15 cellular contexts compared by ENCODE assay signal in genomic region chr6:93550551-93551276, GRCh38.
DNase-seq lines count a peak whose midpoint lies in the region; TF ChIP-seq lines count a peak whose summit lies in the region.
"Had no signal": no experiment of that assay in that cellular context is flagged by ENCODE, and none has a peak within 500 bp of the region (broad histone marks: within the 10 kb centered on the region; RNA-seq: fewer than 3 reads in every experiment).

No MANE protein-coding gene starts in this region.

- H3K4me3 ChIP-seq in SJCRH30 (no peak overlapping the region), dorsolateral prefrontal cortex (no peak overlapping the region), mesendoderm (ENCODE audit: low read length) (no peak overlapping the region)
- H3K4me3 ChIP-seq: BLaER1 treated with 17β-estradiol and CSF1 and Interleukin-3, amounts not matched to agents 10 nM and 100 nM; mucosa of descending colon; tibial nerve had no signal

- no peak overlapping the region for H2AK5ac ChIP-seq in mesendoderm (ENCODE audit: low read length)

- H2BK120ac ChIP-seq in mesendoderm (ENCODE audit: low read depth, low read length), result no peak overlapping the region

- intact Hi-C loops in dorsolateral prefrontal cortex (cut with DNase I), result no loop called here

- H3K79me1 ChIP-seq in mesendoderm (ENCODE audit: low read length), result no peaks in the 10 kb centered on the region

- H3K27me3 ChIP-seq in SJCRH30 (no peaks in the 10 kb centered on the region), dorsolateral prefrontal cortex (no peaks in the 10 kb centered on the region), mesendoderm (ENCODE audit: insufficient read depth, low read length, poor library complexity) (no peaks in the 10 kb centered on the region)
- H3K27me3 ChIP-seq: BLaER1 treated with 17β-estradiol and CSF1 and Interleukin-3, amounts not matched to agents 10 nM and 100 nM; tibial nerve had no signal

- 0 out of 2 replicates have a peak, but pooled peaks cover 5% of the 10 kb centered on the region for H3K9me3 ChIP-seq in SJCRH30 (replicated peaks)
- H3K9me3 ChIP-seq: BLaER1 treated with 17β-estradiol and CSF1 and Interleukin-3, amounts not matched to agents 10 nM and 100 nM; mucosa of descending colon; tibial nerve had no signal

- H3K27ac ChIP-seq in SJCRH30 (peak overlapping the region; percentile 91), dorsolateral prefrontal cortex (no peak overlapping the region), mesendoderm (ENCODE audit: low read depth, low read length) (no peak overlapping the region)
- H3K27ac ChIP-seq: BLaER1 treated with 17β-estradiol and CSF1 and Interleukin-3, amounts not matched to agents 10 nM and 100 nM; tibial nerve had no signal

- H3K18ac ChIP-seq in mesendoderm (ENCODE audit: low read length), result no peak overlapping the region

- no peak overlapping the region for H2BK15ac ChIP-seq in mesendoderm (replicated peaks; ENCODE audit: low read depth)

- no peak overlapping the region for H3K9ac ChIP-seq in mesendoderm (ENCODE audit: low read length)
- H3K9ac ChIP-seq: BLaER1 treated with 17β-estradiol and CSF1 and Interleukin-3, amounts not matched to agents 10 nM and 100 nM had no signal

- no peak overlapping the region for H3K4me2 ChIP-seq in mesendoderm (ENCODE audit: low read length)

- no peak overlapping the region for H3K56ac ChIP-seq in mesendoderm (ENCODE audit: low read length)

- no peak overlapping the region for H2BK5ac ChIP-seq in mesendoderm (ENCODE audit: low read length)

- no peak overlapping the region for H3K23ac ChIP-seq in mesendoderm (ENCODE audit: low read length)

- TF ChIP-seq CTCF in dorsolateral prefrontal cortex (IDR thresholded peaks at IDR 0.05 in 54 of 56, conservative IDR thresholded peaks at IDR 0.05 in 2 of 56; ENCODE audit: low read depth in 1 of 56, partially characterized antibody in 56 of 56), result no peak

- no peak overlapping the region for H4K5ac ChIP-seq in mesendoderm (ENCODE audit: low read length)

- H3K36me3 ChIP-seq in SJCRH30 (no peaks in the 10 kb centered on the region), mesendoderm (ENCODE audit: control insufficient read depth, insufficient read depth, low read length) (no peaks in the 10 kb centered on the region)
- H3K36me3 ChIP-seq: BLaER1 treated with 17β-estradiol and CSF1 and Interleukin-3, amounts not matched to agents 10 nM and 100 nM; tibial nerve had no signal

- no peak overlapping the region for H3K4ac ChIP-seq in mesendoderm (ENCODE audit: low read depth, low read length)

- DNase-seq in NCI-H345 (lab: John Stamatoyannopoulos, UW) (peak; percentile 24), NCI-H345 treated with DMSO at 0.1 percent for 48 hours (lab: John Stamatoyannopoulos, UW; ENCODE audit: unreplicated experiment) (no peak), NCI-H2029 treated with DMSO at 0.1 percent for 48 hours (lab: John Stamatoyannopoulos, UW) (peak; percentile 45), SJCRH30 (peak; percentile 76 to 95), renal cortical epithelial cell (ENCODE audit: low read depth) (peak; percentile 81), dorsolateral prefrontal cortex (no peak), mesendoderm (no peak), RPMI8226 (no peak)
- DNase-seq: activated T-cell treated with anti-CD3 and anti-CD28 coated beads, Interleukin-2, amount 50 U/mL, for 72 hours; foreskin melanocyte; mucosa of descending colon; NCI-H2081 treated with DMSO at 0.1 percent for 48 hours; SIG-M5 had no signal

- no peaks in the 10 kb centered on the region for H3K79me2 ChIP-seq in mesendoderm (ENCODE audit: control insufficient read depth, insufficient read depth, low read length)

- H3K4me1 ChIP-seq in SJCRH30 (peaks cover 28% of the 10 kb centered on the region), mesendoderm (ENCODE audit: control insufficient read depth, low read depth, low read length) (no peaks in the 10 kb centered on the region)
- H3K4me1 ChIP-seq: tibial nerve had no signal

- H4K8ac ChIP-seq in mesendoderm (ENCODE audit: low read depth, low read length), result no peak overlapping the region

Comparison
In these comparisons a context has a peak if more than half of its experiments do, and no peak if none do; other contexts are left out.
1. DNase-seq: peak in NCI-H345 (single experiment), NCI-H2029 treated with DMSO at 0.1 percent for 48 hours (single experiment), SJCRH30 (2 of 2) and renal cortical epithelial cell (single experiment); none in NCI-H345 treated with DMSO at 0.1 percent for 48 hours (single experiment), dorsolateral prefrontal cortex (0 of 10), mesendoderm (single experiment) and RPMI8226 (single experiment).